Comparison of ENCODE assay signal across 15 cellular contexts in the genomic region with DNA sequence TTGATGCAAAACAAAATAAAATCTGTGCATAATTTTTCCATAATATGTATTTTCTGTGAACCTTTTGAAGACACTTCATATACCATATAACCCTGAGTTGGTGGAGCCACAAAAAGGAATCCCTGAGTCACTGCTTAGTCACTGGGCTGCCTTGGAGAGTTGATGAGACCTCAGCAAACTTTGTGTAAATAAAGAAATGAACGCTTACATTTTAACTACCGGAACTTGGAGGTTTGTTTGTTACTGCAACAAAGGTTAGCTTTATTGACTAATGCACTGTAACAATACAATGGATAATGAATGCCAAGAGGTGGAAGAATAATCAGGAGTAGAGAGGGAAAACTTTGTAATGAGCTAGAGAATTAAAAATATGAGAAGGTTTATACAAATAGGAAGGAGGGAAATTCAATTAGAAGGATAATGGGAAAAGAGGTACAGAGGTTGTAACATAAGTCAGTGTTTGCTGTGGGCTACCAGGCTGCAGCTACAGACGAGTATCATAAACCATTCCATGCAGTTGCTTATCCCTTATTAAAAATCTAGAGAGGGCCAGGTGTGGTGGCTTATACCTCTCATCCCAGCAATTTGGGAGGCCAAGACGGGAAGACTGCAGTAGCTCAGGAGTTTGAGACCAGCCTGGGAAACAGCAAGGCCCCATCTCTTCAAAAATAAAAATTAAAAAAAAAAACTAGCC.
DNase-seq lines count a peak whose midpoint lies in the region; ATAC-seq, FAIRE-seq and TF ChIP-seq lines count a peak whose summit lies in the region.
"Had no signal": no experiment of that assay in that cellular context is flagged by ENCODE, and none has a peak within 500 bp of the region (broad histone marks: within the 10 kb centered on the region; RNA-seq: fewer than 3 reads in every experiment).

No MANE protein-coding gene starts in this region.

- no peaks in the 10 kb centered on the region for H3K27me3 ChIP-seq in brain microvascular endothelial cell (replicated peaks)
- H3K27me3 ChIP-seq in keratinocyte (ENCODE audit: control insufficient read depth, extremely low read depth, insufficient read depth, low read length) = no peaks in the 10 kb centered on the region
- H3K27me3 ChIP-seq in H9 (ENCODE audit: insufficient read depth, low read length) = no peaks in the 10 kb centered on the region
- H3K27me3 ChIP-seq: left lung had no signal

- H3K56ac ChIP-seq in H9 (ENCODE audit: insufficient read length, low read depth, low read length) = no peak overlapping the region

- H2BK12ac ChIP-seq in H9 (ENCODE audit: insufficient read length, low read depth, low read length) = no peak overlapping the region

- H3K79me1 ChIP-seq in H9 (ENCODE audit: insufficient read depth, low read depth, low read length, poor library complexity, severe bottlenecking) = no peaks in the 10 kb centered on the region

- no CpG with 5 or more reads among the region's 4 CpGs for WGBS in H9 (ENCODE audit: extremely low coverage, insufficient read length, low lambda C conversion rate)

- no peaks in the 10 kb centered on the region for H4K20me1 ChIP-seq in keratinocyte (ENCODE audit: control insufficient read depth, extremely low read depth, insufficient read depth, low read length)
- H4K20me1 ChIP-seq in H9 (ENCODE audit: control insufficient read depth, insufficient read depth, insufficient read length) = no peaks in the 10 kb centered on the region

- H3K36me3 ChIP-seq in brain microvascular endothelial cell (replicated peaks) = no peaks in the 10 kb centered on the region
- no peaks in the 10 kb centered on the region for H3K36me3 ChIP-seq in keratinocyte (ENCODE audit: control insufficient read depth in 2 of 2, extremely low read depth in 1 of 2, insufficient read depth in 2 of 2, low read length in 2 of 2)
- H3K36me3 ChIP-seq: left lung had no signal

- no peak overlapping the region for H2BK15ac ChIP-seq in H9 (ENCODE audit: low read depth, low read length)

- H3K9me3 Mint-ChIP-seq in H9 = no peaks in the 10 kb centered on the region; a peak in 1 of 5 replicates

- no peak overlapping the region for H3K4ac ChIP-seq in H9 (ENCODE audit: low read depth, low read length)

- no peak overlapping the region for H3K4me3 ChIP-seq in brain microvascular endothelial cell (ENCODE audit: low read depth, low read length)
- no peak overlapping the region for H3K4me3 ChIP-seq in keratinocyte (ENCODE audit: control insufficient read depth in 2 of 3, extremely low read depth in 1 of 3, insufficient read depth in 2 of 3, low read depth in 1 of 3, low read length in 3 of 3)
- H3K4me3 ChIP-seq: left lung had no signal

- H3T11ph ChIP-seq in H9 (ENCODE audit: low read length) = no peak overlapping the region

- H4K91ac ChIP-seq in H9 (ENCODE audit: insufficient read length, low read depth, low read length) = no peak overlapping the region

- H3K79me2 ChIP-seq in keratinocyte (ENCODE audit: control insufficient read depth, insufficient read depth, low read length) (no peaks in the 10 kb centered on the region), H9 (ENCODE audit: insufficient read depth, low read length) (no peaks in the 10 kb centered on the region)

- DNase-seq in AG08395 (ENCODE audit: low spot score) (peak; percentile 65), NCI-H748 (lab: John Stamatoyannopoulos, UW; ENCODE audit: unreplicated experiment) (peak; percentile 41), brain microvascular endothelial cell (peak; percentile 2), keratinocyte (ENCODE audit: low read depth, low spot score) (no peak), HuH-7.5 (ENCODE audit: low spot score) (no peak), H9 (no peak)
- no peak for DNase-seq in activated CD4-positive, alpha-beta T cell treated with anti-CD3 and anti-CD28 coated beads, Interleukin-2, amount 50 U/mL, for 48 hours
- DNase-seq: activated CD8-positive, alpha-beta T cell treated with anti-CD3 and anti-CD28 coated beads for 36 hours; left lung; NCI-H1694 treated with DMSO at 0.1 percent for 48 hours; NCI-H510A treated with DMSO at 0.1 percent for 48 hours; stimulated activated naive CD4-positive, alpha-beta T cell treated with Interleukin-2 at 50 U/mL for 16 hours had no signal

- H3K18ac ChIP-seq in H9 (ENCODE audit: insufficient read length, low read depth, low read length) = no peak overlapping the region

- no peaks in the 10 kb centered on the region for H3K23me2 ChIP-seq in H9 (ENCODE audit: insufficient read length, low read depth, low read length, poor library complexity, severe bottlenecking)

- no peak overlapping the region for H3K27ac ChIP-seq in brain microvascular endothelial cell
- H3K27ac ChIP-seq in keratinocyte (ENCODE audit: control insufficient read depth, insufficient read depth, low read length) = no peak overlapping the region
- H3K27ac ChIP-seq in H9 (ENCODE audit: insufficient read length, low read depth, low read length) = no peak overlapping the region
- H3K27ac ChIP-seq: HL-60, left lung had no signal

- no peaks in the 10 kb centered on the region for H3K36me3 Mint-ChIP-seq in H9 (ENCODE audit: insufficient read depth in 1 of 3, low read depth in 3 of 3)

- H2AK5ac ChIP-seq in H9 (ENCODE audit: insufficient read length, low read length) = no peak overlapping the region

- H3K9me3 ChIP-seq in keratinocyte (ENCODE audit: control insufficient read depth, low read depth, low read length) = no peaks in the 10 kb centered on the region
- H3K9me3 ChIP-seq in H9 (ENCODE audit: control insufficient read depth, low read depth, low read length) = no peaks in the 10 kb centered on the region

- no peaks in the 10 kb centered on the region for H3K9me1 ChIP-seq in keratinocyte (ENCODE audit: control insufficient read depth, extremely low read depth, insufficient read depth, low read length)

- H4K5ac ChIP-seq in H9 (ENCODE audit: insufficient read length, low read depth, low read length) = no peak overlapping the region

- H3K23ac ChIP-seq in H9 (ENCODE audit: insufficient read length, low read depth, low read length) = no peak overlapping the region

- no peak overlapping the region; a peak in 1 of 7 replicates for H3K27ac Mint-ChIP-seq in H9
- H3K27ac Mint-ChIP-seq: activated CD8-positive, alpha-beta T cell treated with anti-CD3 and anti-CD28 coated beads for 36 hours had no signal

- H3K9ac ChIP-seq in keratinocyte (ENCODE audit: control insufficient read depth, extremely low read depth, insufficient read depth, low read length) (no peak overlapping the region), H9 (ENCODE audit: extremely low read depth, insufficient read length, low read length) (no peak overlapping the region)

- H3K27me3 Mint-ChIP-seq in H9 (ENCODE audit: low read depth) = no peaks in the 10 kb centered on the region
- H3K27me3 Mint-ChIP-seq: activated CD8-positive, alpha-beta T cell treated with anti-CD3 and anti-CD28 coated beads for 36 hours had no signal

- dilution Hi-C loops in keratinocyte (cut with MboI; ENCODE audit: extremely low pct_ligation_motif_present, low sequenced_read_pairs) = no loop called here

- no peak for ATAC-seq in GM18520 (IDR thresholded peaks at IDR 0.05; ENCODE audit: unreplicated experiment)
- ATAC-seq: activated CD8-positive, alpha-beta T cell treated with anti-CD3 and anti-CD28 coated beads for 36 hours; left lung had no signal

- H3K14ac ChIP-seq in H9 (ENCODE audit: insufficient read depth, low read length) = no peak overlapping the region

- no peak overlapping the region for H2BK20ac ChIP-seq in H9 (ENCODE audit: low read depth, low read length, poor library complexity, severe bottlenecking)

- in situ Hi-C loops in brain microvascular endothelial cell (cut with HindIII; ENCODE audit: low pct_ligation_motif_present, low sequenced_read_pairs) = no loop called here

- no peak overlapping the region for H4K8ac ChIP-seq in H9 (replicated peaks; ENCODE audit: insufficient read length, low read depth, low read length)

- no peak overlapping the region for H2AFZ ChIP-seq in keratinocyte (ENCODE audit: control insufficient read depth, low read length)
- no peak overlapping the region for H2AFZ ChIP-seq in H9 (ENCODE audit: low read length)

- H3K4me1 ChIP-seq in keratinocyte (ENCODE audit: control insufficient read depth, extremely low read depth, insufficient read depth, low read length) (peaks cover 4% of the 10 kb centered on the region), H9 (ENCODE audit: insufficient read depth, low read length) (no peaks in the 10 kb centered on the region)
- H3K4me1 ChIP-seq: left lung had no signal

- TF ChIP-seq CTCF in brain microvascular endothelial cell (IDR thresholded peaks at IDR 0.05; ENCODE audit: low read depth, low read length, missing control alignments) = no peak
- TF ChIP-seq CTCF in keratinocyte (optimal IDR thresholded peaks at IDR 0.05 in 1 of 3, IDR thresholded peaks at IDR 0.05 in 1 of 3, conservative IDR thresholded peaks at IDR 0.05 in 1 of 3; ENCODE audit: extremely low read depth in 1 of 3, insufficient read depth in 2 of 3, low read length in 3 of 3) = no peak
- TF ChIP-seq CTCF in H9 (conservative IDR thresholded peaks at IDR 0.05) = no peak

- H3K4me3 Mint-ChIP-seq in H9 = no peak overlapping the region
- H3K4me3 Mint-ChIP-seq: activated CD8-positive, alpha-beta T cell treated with anti-CD3 and anti-CD28 coated beads for 36 hours had no signal

- H3K4me2 ChIP-seq in keratinocyte (ENCODE audit: control insufficient read depth, extremely low read depth, insufficient read depth, low read depth, low read length) (no peak overlapping the region), H9 (ENCODE audit: insufficient read depth, insufficient read length, low read length) (no peak overlapping the region)

- no peaks in the 10 kb centered on the region for H3K4me1 Mint-ChIP-seq in H9

- no peak overlapping the region for H2BK5ac ChIP-seq in H9 (ENCODE audit: insufficient read length, low read length)

- no peak overlapping the region for H2BK120ac ChIP-seq in H9 (ENCODE audit: low read depth, low read length, poor library complexity, severe bottlenecking)

- FAIRE-seq in keratinocyte (lab: Jason Lieb, UNC) = peak; percentile 53
- FAIRE-seq: colon had no signal

Comparison
In these comparisons a context has a peak if more than half of its experiments do, and no peak if none do; other contexts are left out.
1. DNase-seq: peak in AG08395 (single experiment), NCI-H748 (single experiment) and brain microvascular endothelial cell (single experiment); none in keratinocyte (single experiment), HuH-7.5 (single experiment), activated CD4-positive, alpha-beta T cell treated with anti-CD3 and anti-CD28 coated beads, Interleukin-2, amount 50 U/mL, for 48 hours (0 of 2) and H9 (single experiment).